10 cellular contexts compared by ENCODE assay signal in the genomic region with DNA sequence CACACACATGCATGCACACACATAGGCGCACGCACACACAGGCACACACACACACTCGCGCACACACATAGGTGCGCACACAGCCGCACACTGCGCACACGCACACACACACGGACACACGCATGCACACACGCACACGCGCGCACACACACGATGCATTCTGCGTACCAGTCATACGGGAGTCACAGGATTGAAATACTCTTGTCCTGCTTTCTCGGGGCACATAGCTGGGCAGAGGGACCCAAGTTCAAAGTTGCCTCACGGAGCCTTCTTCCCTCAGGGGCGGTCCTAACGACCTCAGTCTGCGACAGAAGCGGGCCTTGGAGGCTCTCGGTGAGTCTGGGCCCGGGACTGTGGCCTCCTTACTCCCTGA. TPM values are rescaled to one million over a fixed set of nuclear protein-coding genes. Genes with fewer than 3 reads are reported as not detected.
DNase-seq lines count a peak whose midpoint lies in the region; ATAC-seq, FAIRE-seq and TF ChIP-seq lines count a peak whose summit lies in the region.
"Had no signal": no experiment of that assay in that cellular context is flagged by ENCODE, and none has a peak within 500 bp of the region (broad histone marks: within the 10 kb centered on the region; RNA-seq: fewer than 3 reads in every experiment).

No MANE protein-coding gene starts in this region.

- peaks cover 71% of the 10 kb centered on the region for H3K27me3 Mint-ChIP-seq in astrocyte (ENCODE audit: low read depth, unreplicated experiment)

- H3K36me3 ChIP-seq in HEK293 (ENCODE audit: control insufficient read depth in 2 of 2, insufficient read depth in 1 of 2, low read length in 2 of 2) (no peaks in the 10 kb centered on the region), astrocyte (ENCODE audit: insufficient read depth, low read length) (no peaks in the 10 kb centered on the region), sigmoid colon (no peaks in the 10 kb centered on the region)
- H3K36me3 ChIP-seq: adrenal gland had no signal

- H3K4me3 ChIP-seq in HEK293 (ENCODE audit: low read depth, low read length) (peak overlapping the region; percentile 48), astrocyte (ENCODE audit: insufficient read depth, low read depth, low read length) (no peak overlapping the region), iPS-11a (ENCODE audit: low read depth, low read length) (peak overlapping the region; percentile 43), sigmoid colon (peak overlapping the region; percentile 4 to 52 (median 40))

- no peaks in the 10 kb centered on the region for H3K79me2 ChIP-seq in astrocyte (ENCODE audit: insufficient read depth, low read length)

- peaks cover 32% of the 10 kb centered on the region for H3K27me3 ChIP-seq in astrocyte (ENCODE audit: insufficient read depth, low read length)
- H3K27me3 ChIP-seq in sigmoid colon = peaks cover 13 to 87% (median 20%) of the 10 kb centered on the region in 3 donors

- intact Hi-C loops in sigmoid colon (cut with DNase I) = no loop called here

- no peak for TF ChIP-seq EP300 in sigmoid colon (IDR thresholded peaks at IDR 0.05)

- POLR2A ChIA-PET in HEK293 (lab: Yijun Ruan, JAX) = interaction anchor here (1.2 kb wide), 1 partner anchor 280 kb away, joined by 4 read pairs; a partner anchor contains a TSS

- no peak for TF ChIP-seq POLR2A in sigmoid colon (IDR thresholded peaks at IDR 0.05)

- no peak overlapping the region; the same call in 1 of the 2 replicates for H3K27ac ChIP-seq in HEK293 (ENCODE audit: extremely low read depth, low read depth, low read length)
- no peak overlapping the region for H3K27ac ChIP-seq in astrocyte (ENCODE audit: low read depth, low read length)
- no peak overlapping the region for H3K27ac ChIP-seq in sigmoid colon
- H3K27ac ChIP-seq: adrenal gland had no signal

- peaks cover 2% of the 10 kb centered on the region for H3K9me3 Mint-ChIP-seq in astrocyte (ENCODE audit: unreplicated experiment)

- peak overlapping the region; percentile 73 for H2AFZ ChIP-seq in astrocyte (ENCODE audit: low read depth, low read length)

- no peak overlapping the region for H3K27ac Mint-ChIP-seq in astrocyte (ENCODE audit: unreplicated experiment)

- CTCF ChIA-PET in HEK293 (lab: Yijun Ruan, JAX) = interaction anchor here (0.7 to 3.9 kb wide), 9 partner anchors 10 to 390 kb away, joined by 3 to 24 read pairs (median 8); no protein-coding TSS in a partner anchor

- peak overlapping the region; percentile 38 for H3K9ac ChIP-seq in astrocyte (ENCODE audit: low read length)

- DNase-seq in astrocyte (ENCODE audit: low read depth) (no peak), sigmoid colon (no peak), cerebellar nuclear complex (lab: John Stamatoyannopoulos, UW) (no peak), NCI-H1417 (lab: John Stamatoyannopoulos, UW) (no peak)
- DNase-seq: NCI-H526 treated with DMSO at 0.1 percent for 48 hours had no signal

- H4K20me1 ChIP-seq in astrocyte (ENCODE audit: insufficient read depth, low read length) = no peaks in the 10 kb centered on the region

- H3K4me1 Mint-ChIP-seq in astrocyte (ENCODE audit: low read depth, unreplicated experiment) = no peaks in the 10 kb centered on the region

- H3K36me3 Mint-ChIP-seq in astrocyte (ENCODE audit: low read depth, unreplicated experiment) = peaks cover 5% of the 10 kb centered on the region

- peak overlapping the region; percentile 82 for H3K4me3 Mint-ChIP-seq in astrocyte (ENCODE audit: unreplicated experiment)

- H3K4me2 ChIP-seq in astrocyte (ENCODE audit: low read length) = peak overlapping the region; percentile 82

- H3K9me3 ChIP-seq in HEK293 (ENCODE audit: control insufficient read depth, insufficient read depth, low read depth, low read length) = no peaks in the 10 kb centered on the region
- peaks cover 3% of the 10 kb centered on the region for H3K9me3 ChIP-seq in astrocyte (ENCODE audit: insufficient read depth, low read depth, low read length)
- H3K9me3 ChIP-seq in sigmoid colon = no peaks in the 10 kb centered on the region
- H3K9me3 ChIP-seq: adrenal gland had no signal

- TF ChIP-seq CTCF in HEK293 (tag by site-specific recombination; IDR thresholded peaks at IDR 0.05) (no peak), astrocyte (IDR thresholded peaks at IDR 0.05; ENCODE audit: insufficient read depth, low read depth, low read length) (no peak), sigmoid colon (IDR thresholded peaks at IDR 0.05) (no peak)

- H3K4me1 ChIP-seq in HEK293 (ENCODE audit: control insufficient read depth, insufficient read depth, low read length) = 0 out of 2 replicates have a peak, but pooled peaks cover 2% of the 10 kb centered on the region
- H3K4me1 ChIP-seq in astrocyte (ENCODE audit: insufficient read depth, low read length) = peaks cover 3% of the 10 kb centered on the region
- peaks cover 0 to 10% (median 7%) of the 10 kb centered on the region in 4 donors for H3K4me1 ChIP-seq in sigmoid colon

- WGBS in sigmoid colon, 2 donors = 62 to 64% methylated on average over 25 of the region's 25 CpGs

- no peak for ATAC-seq in GM18909 (IDR thresholded peaks at IDR 0.05; ENCODE audit: poor library complexity, unreplicated experiment)
- no peak for ATAC-seq in GM19035 (IDR thresholded peaks at IDR 0.05; ENCODE audit: unreplicated experiment)

- FAIRE-seq in astrocyte (lab: Jason Lieb, UNC) = no peak

TF ChIP-seq in HEK293, 187 proteins besides CTCF, POLR2A, EP300 and RAD21:
- no peak for TF ChIP-seq ZNF560 (tag by site-specific recombination; IDR thresholded peaks at IDR 0.05; ENCODE audit: borderline replicate concordance)
- TF ChIP-seq, protein P1, sequence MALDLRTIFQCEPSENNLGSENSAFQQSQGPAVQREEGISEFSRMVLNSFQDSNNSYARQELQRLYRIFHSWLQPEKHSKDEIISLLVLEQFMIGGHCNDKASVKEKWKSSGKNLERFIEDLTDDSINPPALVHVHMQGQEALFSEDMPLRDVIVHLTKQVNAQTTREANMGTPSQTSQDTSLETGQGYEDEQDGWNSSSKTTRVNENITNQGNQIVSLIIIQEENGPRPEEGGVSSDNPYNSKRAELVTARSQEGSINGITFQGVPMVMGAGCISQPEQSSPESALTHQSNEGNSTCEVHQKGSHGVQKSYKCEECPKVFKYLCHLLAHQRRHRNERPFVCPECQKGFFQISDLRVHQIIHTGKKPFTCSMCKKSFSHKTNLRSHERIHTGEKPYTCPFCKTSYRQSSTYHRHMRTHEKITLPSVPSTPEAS (tag by site-specific recombination; IDR thresholded peaks at IDR 0.05) = peak; percentile 99

RNA-seq across cellular contexts. Expression of a gene that starts 56.0 kb away (rescaled TPM):
- 3.1 and 4.8 TPM in 2 replicates for total RNA-seq in astrocyte
- 1 to 10 TPM; 2.8 to 5.3 (median 3.9) TPM for total RNA-seq in sigmoid colon
- 10 to 100 TPM in 1 of 3 donors, 1 to 10 TPM in 2; 5.4 to 15.0 (median 8.3) TPM for polyA plus RNA-seq in sigmoid colon
